ENCODE assay signal across 18 cellular contexts in genomic region chr12:3193755-3194154, GRCh38.
DNase-seq lines count a peak whose midpoint lies in the region; ATAC-seq and TF ChIP-seq lines count a peak whose summit lies in the region.
"Had no signal": no experiment of that assay in that cellular context is flagged by ENCODE, and none has a peak within 500 bp of the region (broad histone marks: within the 10 kb centered on the region; RNA-seq: fewer than 3 reads in every experiment).

No MANE protein-coding gene starts in this region.

- no peak overlapping the region for H3K14ac ChIP-seq in neuronal stem cell (ENCODE audit: low read length)

- no peak overlapping the region for H2AK5ac ChIP-seq in neuronal stem cell (ENCODE audit: low read depth, low read length)

- peak overlapping the region; percentile 36 for H3K9ac ChIP-seq in neuronal stem cell (ENCODE audit: low read depth, low read length, poor library complexity)
- H3K9ac ChIP-seq: BLaER1 had no signal

- H2BK12ac ChIP-seq in neuronal stem cell (ENCODE audit: low read length), result no peak overlapping the region

- H3K79me1 ChIP-seq in neuronal stem cell (ENCODE audit: low read depth, low read length), result no peaks in the 10 kb centered on the region

- H2BK5ac ChIP-seq in neuronal stem cell (ENCODE audit: low read length), result no peak overlapping the region

- no peaks in the 10 kb centered on the region for H3K9me3 ChIP-seq in left ventricle myocardium inferior (replicated peaks)
- H3K9me3 ChIP-seq in neuronal stem cell (replicated peaks in 1 of 2; ENCODE audit: control insufficient read depth in 2 of 2, insufficient read depth in 1 of 2, low read depth in 1 of 2, low read length in 2 of 2), result no peaks in the 10 kb centered on the region
- H3K9me3 ChIP-seq: BLaER1, Caco-2, HAP-1 had no signal

- TF ChIP-seq CTCF in left ventricle myocardium inferior (IDR thresholded peaks at IDR 0.05; ENCODE audit: borderline replicate concordance), result no peak

- no peak for DNase-seq in Right ventricle myocardium superior
- DNase-seq in cardiac septum (ENCODE audit: low spot score), result no peak
- no peak for DNase-seq in left cardiac atrium
- no peak for DNase-seq in left ventricle myocardium inferior
- peak; percentile 11 for DNase-seq in cerebellar cortex (ENCODE audit: low spot score)
- no peak for DNase-seq in neuronal stem cell (ENCODE audit: low spot score)
- DNase-seq in UCSD-AML1 (lab: John Stamatoyannopoulos, UW; ENCODE audit: unreplicated experiment), result no peak
- DNase-seq: Caco-2; CD4-positive, CD25-positive, alpha-beta regulatory T cell; CD8-positive, alpha-beta T cell; DMS153; DND-41 had no signal

- no peak overlapping the region for H3K4ac ChIP-seq in neuronal stem cell (ENCODE audit: low read length)

- H3K4me3 ChIP-seq in left ventricle myocardium inferior (no peak overlapping the region), neuronal stem cell (ENCODE audit: low read length in 2 of 2) (no peak overlapping the region)
- H3K4me3 ChIP-seq: BLaER1, GM23338, HAP-1 had no signal

- H2BK15ac ChIP-seq in neuronal stem cell (ENCODE audit: low read length), result no peak overlapping the region

- no peak overlapping the region for H3K4me2 ChIP-seq in neuronal stem cell (ENCODE audit: insufficient read depth, low read length, poor library complexity, severe bottlenecking)
- H3K4me2 ChIP-seq: BLaER1, GM23338 had no signal

- ATAC-seq in Right ventricle myocardium superior (ENCODE audit: poor library complexity) (peak; percentile 63), left cardiac atrium (peak; percentile 15 to 31), GM18870 (IDR thresholded peaks at IDR 0.05; ENCODE audit: unreplicated experiment) (no peak)
- ATAC-seq: CD8-positive, alpha-beta T cell; GM23338 had no signal

- no CpG with 5 or more reads among the region's 5 CpGs for WGBS in neuronal stem cell (ENCODE audit: extremely low coverage in 2 of 2, insufficient read length in 2 of 2, insufficient replicate concordance in 1 of 2), 2 donors

- intact Hi-C loops in Right ventricle myocardium superior (cut with DNase I) (no loop called here), cardiac septum (cut with DNase I) (no loop called here), left cardiac atrium (cut with DNase I) (no loop called here), left ventricle myocardium inferior (cut with micrococcal nuclease) (no loop called here)

- no peak overlapping the region for H2AFZ ChIP-seq in neuronal stem cell (ENCODE audit: low read length)
- H2AFZ ChIP-seq: GM23338 had no signal

- H3K27ac ChIP-seq in left ventricle myocardium inferior (replicated peaks) (no peak overlapping the region), neuronal stem cell (replicated peaks; ENCODE audit: low read length) (no peak overlapping the region)
- H3K27ac ChIP-seq: 22Rv1, BLaER1, C4-2B had no signal

- no peak overlapping the region for H3K23ac ChIP-seq in neuronal stem cell (ENCODE audit: low read depth, low read length, poor library complexity)

- no peak overlapping the region for H2BK120ac ChIP-seq in neuronal stem cell (ENCODE audit: low read depth, low read length)

- H3K4me1 ChIP-seq in left ventricle myocardium inferior, result peaks cover 63% of the 10 kb centered on the region
- peaks cover 8 to 9% of the 10 kb centered on the region in 2 donors for H3K4me1 ChIP-seq in neuronal stem cell (ENCODE audit: control insufficient read depth in 2 of 2, insufficient read depth in 1 of 2, low read depth in 1 of 2, low read length in 2 of 2)
- H3K4me1 ChIP-seq: Caco-2, HAP-1 had no signal

- H3K18ac ChIP-seq in neuronal stem cell (ENCODE audit: low read length), result no peak overlapping the region

- no peak overlapping the region for H4K91ac ChIP-seq in neuronal stem cell (ENCODE audit: low read depth, low read length, poor library complexity)

- H3K36me3 ChIP-seq in left ventricle myocardium inferior (no peaks in the 10 kb centered on the region), neuronal stem cell (replicated peaks in 1 of 2; ENCODE audit: control insufficient read depth in 2 of 2, insufficient read depth in 2 of 2, low read length in 2 of 2) (no peaks in the 10 kb centered on the region)
- H3K36me3 ChIP-seq: BLaER1, HAP-1 had no signal

- H4K8ac ChIP-seq in neuronal stem cell (ENCODE audit: low read depth, low read length), result no peak overlapping the region

- H3K27me3 ChIP-seq in left ventricle myocardium inferior (ENCODE audit: low read depth) (no peaks in the 10 kb centered on the region), neuronal stem cell (ENCODE audit: control insufficient read depth in 3 of 3, insufficient read depth in 3 of 3, low read depth in 1 of 3, low read length in 3 of 3) (peaks cover 0 to under 1% (median 0%) of the 10 kb centered on the region in 3 experiments)
